ENCODE assay signal across 26 cellular contexts in the genomic region with DNA sequence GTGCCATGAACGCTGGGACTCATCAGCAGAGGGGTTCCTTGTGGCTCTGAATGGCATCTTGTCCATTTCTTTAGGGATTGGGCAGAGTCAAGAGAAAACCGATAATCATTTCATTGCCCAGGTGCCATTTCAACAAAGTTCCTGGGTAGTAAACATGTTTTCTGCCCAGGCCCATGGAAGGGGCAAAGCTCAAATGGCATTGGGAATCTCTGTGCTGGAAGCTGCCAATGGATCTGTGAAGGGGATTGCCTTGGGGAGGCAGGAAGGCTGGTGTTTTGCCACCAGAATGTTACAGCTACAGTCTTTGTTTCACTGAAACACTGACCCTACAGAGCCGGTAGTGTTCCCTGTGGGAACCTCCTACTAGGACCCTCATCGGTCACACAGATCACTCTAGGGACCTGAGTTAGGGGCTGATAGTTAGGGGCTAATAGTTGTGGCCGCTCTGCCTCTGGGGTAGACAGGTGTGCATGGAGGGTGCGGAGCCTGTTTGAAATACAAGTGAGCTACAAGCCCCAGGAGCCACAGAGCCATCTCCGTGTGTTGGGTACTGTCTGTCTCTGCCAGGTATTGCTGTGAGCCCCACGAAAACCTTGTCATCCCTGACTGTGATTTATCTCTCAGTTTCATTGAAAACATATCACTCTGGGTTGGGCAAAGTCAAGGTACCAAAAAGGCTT.
"Had no signal": no experiment of that assay in that cellular context is flagged by ENCODE, and none has a peak within 500 bp of the region (broad histone marks: within the 10 kb centered on the region; RNA-seq: fewer than 3 reads in every experiment).

No MANE protein-coding gene starts in this region.

- H3K4me3 Mint-ChIP-seq: activated CD4-positive, alpha-beta memory T cell treated with anti-CD3 and anti-CD28 coated beads for 36 hours; activated CD4-positive, alpha-beta T cell treated with anti-CD3 and anti-CD28 coated beads, Interleukin-2, amount 10 ng/mL, durations not matched to agents 24 days and 14 days; activated naive CD4-positive, alpha-beta T cell treated with anti-CD3 and anti-CD28 coated beads, Interleukin-2, amount 50 U/mL, for 24 hours; activated naive CD8-positive, alpha-beta T cell treated with anti-CD3 and anti-CD28 coated beads, Interleukin-2, amount 50 U/mL, for 24 hours; dendritic cell treated with granulocyte-macrophage colony-stimulating factor and Interleukin-4, amounts not matched to agents 40 ng/mL and 50 ng/mL, for 4 days; nephron; stimulated activated memory B cell treated with anti-CD40 and anti-IgM and Interleukin-4, amounts not matched to agents 10 μg/mL and 1 μg/mL and 100 μg/mL, for 72 hours; stimulated activated naive CD8-positive, alpha-beta T cell treated with anti-CD3 and anti-CD28 coated beads, Interleukin-15, amount 100 ng/mL, for 72 hours had no signal

- H3K36me3 ChIP-seq: left lung, lower lobe of right lung, neutrophil, ovary, prostate gland, thyroid gland had no signal

- H3K9me3 ChIP-seq: lower lobe of right lung, neutrophil, prostate gland, thyroid gland had no signal

- H3K27me3 ChIP-seq: ovary, thyroid gland had no signal

- H3K4me1 ChIP-seq: lower lobe of right lung, prostate gland, thyroid gland had no signal

- H3K27me3 Mint-ChIP-seq: activated CD4-positive, alpha-beta memory T cell treated with anti-CD3 and anti-CD28 coated beads for 36 hours; activated CD4-positive, alpha-beta T cell treated with anti-CD3 and anti-CD28 coated beads, Interleukin-2, amount 10 ng/mL, durations not matched to agents 24 days and 14 days; activated naive CD4-positive, alpha-beta T cell treated with anti-CD3 and anti-CD28 coated beads, Interleukin-2, amount 50 U/mL, for 24 hours; activated naive CD8-positive, alpha-beta T cell treated with anti-CD3 and anti-CD28 coated beads, Interleukin-2, amount 50 U/mL, for 24 hours; stimulated activated memory B cell treated with anti-CD40 and anti-IgM and Interleukin-4, amounts not matched to agents 10 μg/mL and 1 μg/mL and 100 μg/mL, for 72 hours; stimulated activated naive CD8-positive, alpha-beta T cell treated with anti-CD3 and anti-CD28 coated beads, Interleukin-15, amount 100 ng/mL, for 72 hours had no signal

- H3K4me3 ChIP-seq: left lung, lower lobe of right lung, ovary, prostate gland, smooth muscle cell, thyroid gland had no signal

- H3K27ac Mint-ChIP-seq: activated CD4-positive, alpha-beta memory T cell treated with anti-CD3 and anti-CD28 coated beads for 36 hours; activated CD4-positive, alpha-beta T cell treated with anti-CD3 and anti-CD28 coated beads, Interleukin-2, amount 10 ng/mL, durations not matched to agents 24 days and 14 days; activated naive CD4-positive, alpha-beta T cell treated with anti-CD3 and anti-CD28 coated beads, Interleukin-2, amount 50 U/mL, for 24 hours; activated naive CD8-positive, alpha-beta T cell treated with anti-CD3 and anti-CD28 coated beads, Interleukin-2, amount 50 U/mL, for 24 hours; dendritic cell treated with granulocyte-macrophage colony-stimulating factor and Interleukin-4, amounts not matched to agents 40 ng/mL and 50 ng/mL, for 4 days; stimulated activated memory B cell treated with anti-CD40 and anti-IgM and Interleukin-4, amounts not matched to agents 10 μg/mL and 1 μg/mL and 100 μg/mL, for 72 hours; stimulated activated naive CD8-positive, alpha-beta T cell treated with anti-CD3 and anti-CD28 coated beads, Interleukin-15, amount 100 ng/mL, for 72 hours had no signal

- H3K4me1 Mint-ChIP-seq: activated CD4-positive, alpha-beta T cell treated with anti-CD3 and anti-CD28 coated beads, Interleukin-2, amount 10 ng/mL, durations not matched to agents 24 days and 14 days; activated naive CD4-positive, alpha-beta T cell treated with anti-CD3 and anti-CD28 coated beads, Interleukin-2, amount 50 U/mL, for 24 hours; activated naive CD8-positive, alpha-beta T cell treated with anti-CD3 and anti-CD28 coated beads, Interleukin-2, amount 50 U/mL, for 24 hours; stimulated activated naive CD8-positive, alpha-beta T cell treated with anti-CD3 and anti-CD28 coated beads, Interleukin-15, amount 100 ng/mL, for 72 hours had no signal

- DNase-seq: activated CD4-positive, alpha-beta memory T cell treated with anti-CD3 and anti-CD28 coated beads for 36 hours; activated CD4-positive, alpha-beta T cell treated with anti-CD3 and anti-CD28 coated beads, Interleukin-2, amount 10 ng/mL, durations not matched to agents 24 days and 14 days; activated CD4-positive, CD25-positive, alpha-beta regulatory T cell treated with anti-CD3 and anti-CD28 coated beads, Interleukin-2, amount 50 U/mL, for 72 hours; activated gamma-delta T cell; activated naive CD8-positive, alpha-beta T cell treated with anti-CD3 and anti-CD28 coated beads, Interleukin-2, amount 50 U/mL, for 24 hours; amygdala; central memory CD4-positive, alpha-beta T cell; effector CD4-positive, alpha-beta T cell; kidney glomerular epithelial cell; left lung; lower lobe of right lung; ovary; stimulated activated CD4-positive, alpha-beta T cell treated with anti-CD3 and anti-CD28 coated beads, Interleukin-1b, Interleukin-23, amount 100 ng/mL, for 48 hours; stimulated activated CD4-positive, alpha-beta T cell treated with anti-CD3 and anti-CD28 coated beads, Interleukin-4, amount 100 ng/mL, for 4 hours; stimulated activated CD8-positive, alpha-beta memory T cell treated with anti-CD3 and anti-CD28 coated beads, Interleukin-4, amount 100 ng/mL, for 48 hours; stimulated activated naive CD8-positive, alpha-beta T cell treated with anti-CD3 and anti-CD28 coated beads, Interleukin-15, amount 100 ng/mL, for 72 hours; T-helper 2 cell; thyroid gland had no signal

- H3K36me3 Mint-ChIP-seq: activated CD4-positive, alpha-beta memory T cell treated with anti-CD3 and anti-CD28 coated beads for 36 hours; activated naive CD4-positive, alpha-beta T cell treated with anti-CD3 and anti-CD28 coated beads, Interleukin-2, amount 50 U/mL, for 24 hours; stimulated activated memory B cell treated with anti-CD40 and anti-IgM and Interleukin-4, amounts not matched to agents 10 μg/mL and 1 μg/mL and 100 μg/mL, for 72 hours had no signal

- H3K9me3 Mint-ChIP-seq: activated CD4-positive, alpha-beta T cell treated with anti-CD3 and anti-CD28 coated beads, Interleukin-2, amount 10 ng/mL, durations not matched to agents 24 days and 14 days; activated naive CD4-positive, alpha-beta T cell treated with anti-CD3 and anti-CD28 coated beads, Interleukin-2, amount 50 U/mL, for 24 hours had no signal

- ATAC-seq: activated naive CD8-positive, alpha-beta T cell treated with anti-CD3 and anti-CD28 coated beads, Interleukin-2, amount 50 U/mL, for 24 hours; left lung; stimulated activated memory B cell treated with anti-CD40 and anti-IgM and Interleukin-4, amounts not matched to agents 10 μg/mL and 1 μg/mL and 100 μg/mL, for 72 hours; stimulated activated naive CD8-positive, alpha-beta T cell treated with anti-CD3 and anti-CD28 coated beads, Interleukin-15, amount 100 ng/mL, for 72 hours had no signal

- H3K27ac ChIP-seq: epithelial cell of prostate, left lung, lower lobe of right lung, neutrophil, ovary, prostate gland, thyroid gland had no signal
